ENCODE assay signal across 1 cellular context in genomic region chr1:160394673-160395072, GRCh38.
TF ChIP-seq lines count a peak whose summit lies in the region.

No MANE protein-coding gene starts in this region.

TF ChIP-seq in K562, 482 proteins besides CTCF, POLR2A, EP300 and RAD21:
- TF ChIP-seq LEF1 (IDR thresholded peaks at IDR 0.05) (0 out of 2 replicates have a peak, but pooled peaks have one; percentile 42), TAL1 (IDR thresholded peaks at IDR 0.05) (peak; percentile 44; the same call in 1 of the 2 replicates), CBFA2T3 (IDR thresholded peaks at IDR 0.05) (peak; percentile 68), RBM34 (IDR thresholded peaks at IDR 0.05; ENCODE audit: borderline replicate concordance, insufficient read depth, low read length) (no peak), SMARCA4 (IDR thresholded peaks at IDR 0.05) (0 out of 2 replicates have a peak, but pooled peaks have one; percentile 26), TCF3 (CRISPR knock-in tag; IDR thresholded peaks at IDR 0.05) (peak; percentile 54; the same call in 1 of the 2 replicates), EWSR1 (IDR thresholded peaks at IDR 0.05; ENCODE audit: borderline replicate concordance, low read depth, partially characterized antibody) (no peak), CBFA2T2 (conservative IDR thresholded peaks at IDR 0.05) (peak; percentile 43), SMARCB1 (IDR thresholded peaks at IDR 0.05; ENCODE audit: insufficient read length, low read depth) (no peak), ARID1B (IDR thresholded peaks at IDR 0.05) (peak; percentile 70), TSHZ1 (CRISPR knock-in tag; IDR thresholded peaks at IDR 0.05) (no peak), DPF2 (IDR thresholded peaks at IDR 0.05) (peak; percentile 37; the same call in 1 of the 2 replicates), KDM1A (IDR thresholded peaks at IDR 0.05) (no peak)
- TF ChIP-seq, protein P1, sequence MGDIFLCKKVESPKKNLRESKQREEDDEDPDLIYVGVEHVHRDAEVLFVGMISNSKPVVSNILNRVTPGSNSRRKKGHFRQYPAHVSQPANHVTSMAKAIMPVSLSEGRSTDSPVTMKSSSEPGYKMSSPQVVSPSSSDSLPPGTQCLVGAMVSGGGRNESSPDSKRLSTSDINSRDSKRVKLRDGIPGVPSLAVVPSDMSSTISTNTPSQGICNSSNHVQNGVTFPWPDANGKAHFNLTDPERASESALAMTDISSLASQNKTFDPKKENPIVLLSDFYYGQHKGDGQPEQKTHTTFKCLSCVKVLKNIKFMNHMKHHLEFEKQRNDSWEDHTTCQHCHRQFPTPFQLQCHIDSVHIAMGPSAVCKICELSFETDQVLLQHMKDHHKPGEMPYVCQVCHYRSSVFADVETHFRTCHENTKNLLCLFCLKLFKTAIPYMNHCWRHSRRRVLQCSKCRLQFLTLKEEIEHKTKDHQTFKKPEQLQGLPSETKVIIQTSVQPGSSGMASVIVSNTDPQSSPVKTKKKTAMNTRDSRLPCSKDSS (IDR thresholded peaks at IDR 0.05; ENCODE audit: low read depth, partially characterized antibody), result no peak
- TF ChIP-seq, protein P2, sequence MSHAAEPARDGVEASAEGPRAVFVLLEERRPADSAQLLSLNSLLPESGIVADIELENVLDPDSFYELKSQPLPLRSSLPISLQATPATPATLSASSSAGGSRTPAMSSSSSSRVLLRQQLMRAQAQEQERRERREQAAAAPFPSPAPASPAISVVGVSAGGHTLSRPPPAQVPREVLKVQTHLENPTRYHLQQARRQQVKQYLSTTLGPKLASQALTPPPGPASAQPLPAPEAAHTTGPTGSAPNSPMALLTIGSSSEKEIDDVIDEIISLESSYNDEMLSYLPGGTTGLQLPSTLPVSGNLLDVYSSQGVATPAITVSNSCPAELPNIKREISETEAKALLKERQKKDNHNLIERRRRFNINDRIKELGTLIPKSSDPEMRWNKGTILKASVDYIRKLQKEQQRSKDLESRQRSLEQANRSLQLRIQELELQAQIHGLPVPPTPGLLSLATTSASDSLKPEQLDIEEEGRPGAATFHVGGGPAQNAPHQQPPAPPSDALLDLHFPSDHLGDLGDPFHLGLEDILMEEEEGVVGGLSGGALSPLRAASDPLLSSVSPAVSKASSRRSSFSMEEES (CRISPR knock-in tag; IDR thresholded peaks at IDR 0.05), result peak; percentile 44; the same call in 1 of the 2 replicates
TF ChIP-seq in K562: peak in this region for 9.
